In the genomic region with DNA sequence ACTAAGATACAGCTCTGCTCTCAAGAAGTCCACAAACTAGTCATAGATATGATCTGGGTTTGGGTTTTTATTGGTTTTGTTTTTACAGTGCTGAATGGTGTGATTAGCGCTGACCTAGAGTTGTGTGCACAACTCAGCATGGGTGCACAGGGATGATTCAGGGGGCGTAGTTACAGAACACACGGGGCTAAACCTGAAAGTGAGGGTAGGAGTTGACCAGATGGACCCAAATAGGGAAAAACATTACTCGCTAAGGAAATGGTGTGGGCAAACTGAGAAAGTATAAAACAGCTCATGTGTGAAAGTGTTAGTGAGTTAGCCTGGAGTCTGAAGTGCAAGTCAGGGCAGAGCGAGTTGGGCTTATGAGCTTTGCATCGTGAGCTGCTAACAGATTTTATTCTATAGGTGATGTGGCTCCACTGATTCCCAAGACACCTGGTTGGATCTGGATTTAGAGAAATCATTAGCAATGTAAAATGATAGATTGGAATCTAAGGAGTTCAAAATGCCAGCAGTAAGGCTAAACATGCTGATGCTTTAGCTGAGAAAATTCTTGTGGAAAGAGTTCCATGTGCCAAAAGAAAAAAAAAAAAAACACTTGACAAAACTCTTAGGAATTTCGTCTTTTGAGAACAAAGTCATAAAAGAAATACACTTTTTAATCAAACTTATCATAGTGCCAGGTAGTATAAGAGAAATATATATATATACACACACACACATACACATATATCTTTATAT, we compare ENCODE assay signal across 19 cellular contexts.
A peak's percentile ranks its signal among the peaks of the same experiment; 100 is the strongest.
DNase-seq lines count a peak whose midpoint lies in the region; ATAC-seq, FAIRE-seq and TF ChIP-seq lines count a peak whose summit lies in the region.
"Had no signal": no experiment of that assay in that cellular context is flagged by ENCODE, and none has a peak within 500 bp of the region (broad histone marks: within the 10 kb centered on the region; RNA-seq: fewer than 3 reads in every experiment).

No MANE protein-coding gene starts in this region.

- FAIRE-seq in endometrium (lab: Jason Lieb, UNC) (peak; percentile 86), GM12891 (lab: Jason Lieb, UNC) (no peak)
- FAIRE-seq: A549 had no signal

- TF ChIP-seq CTCF in AG10803 (conservative IDR thresholded peaks at IDR 0.05; ENCODE audit: low read length): no peak

- H3K4me3 ChIP-seq in AG10803 (ENCODE audit: low read length): no peak overlapping the region
- H3K4me3 ChIP-seq: A549, left lung, spleen, upper lobe of left lung had no signal

- peak; percentile 58 for DNase-seq in AG10803 (ENCODE audit: low read depth)
- no peak for DNase-seq in GM12891 (ENCODE audit: insufficient read length, low spot score)
- DNase-seq in GF-D8 (lab: John Stamatoyannopoulos, UW): no peak
- DNase-seq: CD4-positive, alpha-beta memory T cell; cerebellar nuclear complex; DND-41; endodermal cell; foreskin fibroblast; left lung; NCI-H2171 treated with DMSO at 0.1 percent for 48 hours; spleen; stimulated activated naive CD4-positive, alpha-beta T cell treated with Interleukin-2 at 50 U/mL for 16 hours; upper lobe of left lung had no signal

- no peak for TF ChIP-seq POLR2A in GM12891 (IDR thresholded peaks at IDR 0.05; ENCODE audit: low read depth, low read length)

- ATAC-seq in GM19452 (IDR thresholded peaks at IDR 0.05; ENCODE audit: unreplicated experiment) (peak; percentile 78), HG03469 (IDR thresholded peaks at IDR 0.05; ENCODE audit: unreplicated experiment) (peak; percentile 64), HG03135 (IDR thresholded peaks at IDR 0.05; ENCODE audit: unreplicated experiment) (no peak), GM18868 (IDR thresholded peaks at IDR 0.05; ENCODE audit: unreplicated experiment) (no peak)
- ATAC-seq: A549, left lung had no signal

TF ChIP-seq in GM12891, 5 proteins besides CTCF, POLR2A, EP300 and RAD21:
- no peak for TF ChIP-seq PAX5 (IDR thresholded peaks at IDR 0.05; ENCODE audit: insufficient read depth, low read length, severe bottlenecking)
- no peak for TF ChIP-seq TAF1 (IDR thresholded peaks at IDR 0.05; ENCODE audit: low read depth, low read length)
- TF ChIP-seq POU2F2 (IDR thresholded peaks at IDR 0.05; ENCODE audit: low read depth, low read length): no peak
- no peak for TF ChIP-seq SPI1 (IDR thresholded peaks at IDR 0.05; ENCODE audit: low read depth, low read length)
- no peak for TF ChIP-seq POLR2AphosphoS5 (IDR thresholded peaks at IDR 0.05; ENCODE audit: low read depth, low read length)

Comparison
In these comparisons a context has a peak if more than half of its experiments do, and no peak if none do; other contexts are left out.
1. ATAC-seq: peak in GM19452 (single experiment) and HG03469 (single experiment); none in HG03135 (single experiment) and GM18868 (single experiment).